15 cellular contexts compared by ENCODE assay signal in the genomic region with DNA sequence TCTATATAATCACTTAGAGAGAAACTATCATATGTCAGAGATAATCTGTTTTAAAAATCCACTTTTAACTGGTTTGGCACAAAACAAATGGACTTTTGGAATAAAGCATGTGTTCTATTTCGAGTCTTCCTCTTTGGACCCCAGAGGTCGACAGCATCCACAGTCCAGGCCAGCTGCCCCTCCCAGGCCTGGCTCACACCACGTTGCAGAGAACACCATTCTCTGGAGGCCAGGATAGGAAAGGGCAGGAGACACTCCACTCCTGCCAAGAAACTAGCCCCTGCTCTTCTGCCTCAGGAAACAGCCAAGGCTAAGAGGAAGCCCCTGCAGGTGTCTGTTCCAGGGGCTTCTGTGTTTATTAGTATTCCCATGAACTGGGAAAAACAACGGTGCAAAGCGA.
A peak's percentile ranks its signal among the peaks of the same experiment; 100 is the strongest.
DNase-seq lines count a peak whose midpoint lies in the region; ATAC-seq and TF ChIP-seq lines count a peak whose summit lies in the region.
"Had no signal": no experiment of that assay in that cellular context is flagged by ENCODE, and none has a peak within 500 bp of the region (broad histone marks: within the 10 kb centered on the region; RNA-seq: fewer than 3 reads in every experiment).

No MANE protein-coding gene starts in this region.

- no peak overlapping the region for H4K5ac ChIP-seq in mesendoderm (ENCODE audit: low read length)

- no peak overlapping the region for H4K8ac ChIP-seq in mesendoderm (ENCODE audit: low read depth, low read length)

- peaks cover 0 to 40% (median 11%) of the 10 kb centered on the region in 12 donors for H3K4me1 ChIP-seq in heart left ventricle
- peaks cover 5% of the 10 kb centered on the region for H3K4me1 ChIP-seq in mesendoderm (ENCODE audit: control insufficient read depth, low read depth, low read length)
- H3K4me1 ChIP-seq in vagina, result peaks cover 19% of the 10 kb centered on the region

- 37 to 54% (median 43%) methylated on average over 5 of the region's 5 CpGs for WGBS in heart left ventricle, 4 donors
- WGBS in mesendoderm (ENCODE audit: extremely low coverage, insufficient coverage, low lambda C conversion rate), result no CpG with 5 or more reads among the region's 5 CpGs

- H3K23ac ChIP-seq in mesendoderm (ENCODE audit: low read length), result no peak overlapping the region

- H3K27ac ChIP-seq in heart left ventricle, result peak overlapping the region in 7 of 12 donors; percentile 12 to 67 (median 33)
- no peak overlapping the region for H3K27ac ChIP-seq in mesendoderm (ENCODE audit: low read depth, low read length)
- peak overlapping the region; percentile 43 for H3K27ac ChIP-seq in vagina
- H3K27ac ChIP-seq: C4-2B had no signal

- H3K56ac ChIP-seq in mesendoderm (ENCODE audit: low read length), result no peak overlapping the region

- intact Hi-C loops in heart left ventricle (cut with DNase I), result loop anchor here in 2 of 10 donors (5.0 to 10.0 kb wide), 2 partner anchors 83 to 450 kb away; no protein-coding TSS in a partner anchor
- intact Hi-C loops in vagina (cut with DNase I), result no loop called here

- no peak overlapping the region for H3K9ac ChIP-seq in mesendoderm (ENCODE audit: low read length)

- H3K4me3 ChIP-seq in heart left ventricle (no peak overlapping the region), mesendoderm (ENCODE audit: low read length) (no peak overlapping the region), vagina (no peak overlapping the region)

- no peak overlapping the region for H2BK5ac ChIP-seq in mesendoderm (ENCODE audit: low read length)

- no peak overlapping the region for H2AK5ac ChIP-seq in mesendoderm (ENCODE audit: low read length)

- H3K9me3 ChIP-seq in heart left ventricle, result no peaks in the 10 kb centered on the region
- H3K9me3 ChIP-seq in vagina, result no peaks in the 10 kb centered on the region

- no peaks in the 10 kb centered on the region for H3K79me2 ChIP-seq in mesendoderm (ENCODE audit: control insufficient read depth, insufficient read depth, low read length)

- peak overlapping the region; percentile 18 for H3K18ac ChIP-seq in mesendoderm (ENCODE audit: low read length)

- H3K36me3 ChIP-seq in heart left ventricle (no peaks in the 10 kb centered on the region), mesendoderm (ENCODE audit: control insufficient read depth, insufficient read depth, low read length) (no peaks in the 10 kb centered on the region), vagina (no peaks in the 10 kb centered on the region)

- peak; percentile 44 to 77 (median 57) for ATAC-seq in heart left ventricle

- H2BK15ac ChIP-seq in mesendoderm (replicated peaks; ENCODE audit: low read depth), result no peak overlapping the region

- no peak overlapping the region for H2BK120ac ChIP-seq in mesendoderm (ENCODE audit: low read depth, low read length)

- no peak overlapping the region for H3K4ac ChIP-seq in mesendoderm (ENCODE audit: low read depth, low read length)

- DNase-seq in NCI-H82 (lab: John Stamatoyannopoulos, UW) (peak; percentile 39), NCI-H82 treated with DMSO at 0.1 percent for 48 hours (lab: John Stamatoyannopoulos, UW; ENCODE audit: unreplicated experiment) (no peak), heart left ventricle (peak in 2 of 5 donors; percentile 50), mesendoderm (no peak), vagina (ENCODE audit: extremely low spot score in 2 of 2) (no peak)
- DNase-seq in activated CD4-positive, alpha-beta T cell treated with anti-CD3 and anti-CD28 coated beads for 4 hours, result no peak
- no peak for DNase-seq in effector CD4-positive, alpha-beta T cell
- DNase-seq: DMS79, NCI-H1105, NCI-H146, NCI-H2029 treated with DMSO at 0.1 percent for 48 hours, NCI-H226, NCI-H510A treated with DMSO at 0.1 percent for 48 hours, OCI-M1 had no signal

- H3K4me2 ChIP-seq in mesendoderm (ENCODE audit: low read length), result no peak overlapping the region

- TF ChIP-seq CTCF in heart left ventricle (IDR thresholded peaks at IDR 0.05) (peak in 2 of 12 donors; percentile 5 to 20), vagina (IDR thresholded peaks at IDR 0.05) (no peak)

- H3K27me3 ChIP-seq in heart left ventricle (no peaks in the 10 kb centered on the region), mesendoderm (ENCODE audit: insufficient read depth, low read length, poor library complexity) (no peaks in the 10 kb centered on the region), vagina (no peaks in the 10 kb centered on the region)

- H3K79me1 ChIP-seq in mesendoderm (ENCODE audit: low read length), result no peaks in the 10 kb centered on the region

- TF ChIP-seq POLR2A in heart left ventricle (IDR thresholded peaks at IDR 0.05) (no peak), vagina (IDR thresholded peaks at IDR 0.05) (no peak)
